Comparison of ENCODE assay signal across 25 cellular contexts in genomic region chr16:1777375-1778199, GRCh38. TPM values are rescaled to one million over a fixed set of nuclear protein-coding genes. Genes with fewer than 3 reads are reported as not detected.
A peak's percentile ranks its signal among the peaks of the same experiment; 100 is the strongest.
DNase-seq lines count a peak whose midpoint lies in the region; ATAC-seq and TF ChIP-seq lines count a peak whose summit lies in the region.
"Had no signal": no experiment of that assay in that cellular context is flagged by ENCODE, and none has a peak within 500 bp of the region (broad histone marks: within the 10 kb centered on the region; RNA-seq: fewer than 3 reads in every experiment).

No MANE protein-coding gene starts in this region.

- no peak overlapping the region for H2BK15ac ChIP-seq in mesenchymal stem cell (ENCODE audit: low read depth, poor library complexity, severe bottlenecking)

- H3K36me3 Mint-ChIP-seq in stimulated activated effector memory CD8-positive, alpha-beta T cell treated with anti-CD3 and anti-CD28 coated beads, Interleukin-12 subunit alpha, Interleukin-12 subunit beta, amount 100 ng/mL, for 72 hours, result peaks cover 45% of the 10 kb centered on the region
- H3K36me3 Mint-ChIP-seq: activated CD8-positive, alpha-beta memory T cell treated with anti-CD3 and anti-CD28 coated beads, Interleukin-2, amount 10 ng/mL, durations not matched to agents 7 days and 5 days; activated naive CD4-positive, alpha-beta T cell treated with anti-CD3 and anti-CD28 coated beads, Interleukin-2, amount 50 U/mL, for 24 hours had no signal

- H3K9ac ChIP-seq in mesenchymal stem cell (ENCODE audit: low read length), result no peak overlapping the region

- peaks cover 17% of the 10 kb centered on the region for H3K4me1 Mint-ChIP-seq in stimulated activated effector memory CD8-positive, alpha-beta T cell treated with anti-CD3 and anti-CD28 coated beads, Interleukin-12 subunit alpha, Interleukin-12 subunit beta, amount 100 ng/mL, for 72 hours

- H2AK5ac ChIP-seq in mesenchymal stem cell (ENCODE audit: low read length, severe bottlenecking), result no peak overlapping the region

- H4K8ac ChIP-seq in mesenchymal stem cell (ENCODE audit: low read length), result no peak overlapping the region

- peaks cover 62% of the 10 kb centered on the region for H3K36me3 ChIP-seq in WERI-Rb-1
- H3K36me3 ChIP-seq in mesenchymal stem cell (ENCODE audit: control insufficient read depth in 1 of 2, insufficient read depth in 2 of 2, low read depth in 1 of 2, low read length in 2 of 2), result peaks cover 50 to 67% of the 10 kb centered on the region in 2 experiments
- H3K36me3 ChIP-seq: uterus had no signal

- H3K14ac ChIP-seq in mesenchymal stem cell (ENCODE audit: low read length in 2 of 2), result no peak overlapping the region

- no peak overlapping the region for H3K18ac ChIP-seq in mesenchymal stem cell (ENCODE audit: low read depth in 1 of 2, low read length in 2 of 2)

- peak overlapping the region; percentile 19 for H3K4me2 ChIP-seq in mesenchymal stem cell (ENCODE audit: low read length, poor library complexity, severe bottlenecking)

- no peak overlapping the region for H3K4me3 Mint-ChIP-seq in stimulated activated effector memory CD8-positive, alpha-beta T cell treated with anti-CD3 and anti-CD28 coated beads, Interleukin-12 subunit alpha, Interleukin-12 subunit beta, amount 100 ng/mL, for 72 hours
- H3K4me3 Mint-ChIP-seq: activated CD4-positive, alpha-beta T cell treated with anti-CD3 and anti-CD28 coated beads, Interleukin-2, amount 10 ng/mL, durations not matched to agents 7 days and 5 days; activated CD8-positive, alpha-beta memory T cell treated with anti-CD3 and anti-CD28 coated beads, Interleukin-2, amount 10 ng/mL, durations not matched to agents 7 days and 5 days; activated naive CD4-positive, alpha-beta T cell treated with anti-CD3 and anti-CD28 coated beads, Interleukin-2, amount 50 U/mL, for 24 hours; activated T-helper 1 cell treated with anti-CD3 and anti-CD28 coated beads, Interleukin-12 subunit alpha, Interleukin-12 subunit beta, Interleukin-2, Interleukin-4 antibody, amounts not matched to agents 30 ng/mL and 10 ng/mL and 1 ng/mL, durations not matched to agents 14 hours and 24 hours and 36 hours; effector memory CD8-positive, alpha-beta T cell had no signal

- 92% methylated on average over 36 of the region's 36 CpGs for WGBS in mesenchymal stem cell

- no peak overlapping the region for H2BK120ac ChIP-seq in mesenchymal stem cell (ENCODE audit: low read depth, low read length)

- peak; percentile 6 for DNase-seq in stimulated activated CD4-positive, alpha-beta T cell treated with anti-CD3 and anti-CD28 coated beads, Interleukin-1b, Interleukin-23, amount 100 ng/mL, for 48 hours
- DNase-seq in stimulated activated CD4-positive, alpha-beta T cell treated with anti-CD3 and anti-CD28 coated beads, Interleukin-12 subunit alpha, Interleukin-12 subunit beta, amount 100 ng/mL, for 4 hours, result no peak
- DNase-seq in WERI-Rb-1 (no peak), mesenchymal stem cell (no peak), CD1c-positive myeloid dendritic cell (ENCODE audit: extremely low spot score) (no peak), NCI-H524 treated with DMSO at 0.1 percent for 48 hours (lab: John Stamatoyannopoulos, UW) (no peak)
- DNase-seq in stimulated activated effector memory CD8-positive, alpha-beta T cell treated with anti-CD3 and anti-CD28 coated beads, Interleukin-12 subunit alpha, Interleukin-12 subunit beta, amount 100 ng/mL, for 72 hours (ENCODE audit: low spot score in 2 of 2), result no peak
- DNase-seq: activated CD4-positive, alpha-beta T cell treated with anti-CD3 and anti-CD28 coated beads, Interleukin-2, amount 10 ng/mL, durations not matched to agents 7 days and 5 days; activated CD8-positive, alpha-beta memory T cell treated with anti-CD3 and anti-CD28 coated beads, Interleukin-2, amount 10 ng/mL, durations not matched to agents 7 days and 5 days; DMS 273 treated with DMSO at 0.1 percent for 48 hours; effector memory CD8-positive, alpha-beta T cell; foreskin melanocyte; hypothalamus; Kasumi-1; NCI-H2171; NCI-H524; uterus had no signal

- no peak overlapping the region for H3K27ac Mint-ChIP-seq in stimulated activated effector memory CD8-positive, alpha-beta T cell treated with anti-CD3 and anti-CD28 coated beads, Interleukin-12 subunit alpha, Interleukin-12 subunit beta, amount 100 ng/mL, for 72 hours
- H3K27ac Mint-ChIP-seq: activated CD4-positive, alpha-beta T cell treated with anti-CD3 and anti-CD28 coated beads, Interleukin-2, amount 10 ng/mL, durations not matched to agents 7 days and 5 days; activated CD8-positive, alpha-beta memory T cell treated with anti-CD3 and anti-CD28 coated beads, Interleukin-2, amount 10 ng/mL, durations not matched to agents 7 days and 5 days; activated naive CD4-positive, alpha-beta T cell treated with anti-CD3 and anti-CD28 coated beads, Interleukin-2, amount 50 U/mL, for 24 hours; activated T-helper 1 cell treated with anti-CD3 and anti-CD28 coated beads, Interleukin-12 subunit alpha, Interleukin-12 subunit beta, Interleukin-2, Interleukin-4 antibody, amounts not matched to agents 30 ng/mL and 10 ng/mL and 1 ng/mL, durations not matched to agents 14 hours and 24 hours and 36 hours; nephron had no signal

- H3K79me1 ChIP-seq in mesenchymal stem cell (replicated peaks; ENCODE audit: low read length, poor library complexity, severe bottlenecking), result peaks cover 39% of the 10 kb centered on the region

- H3K4ac ChIP-seq in mesenchymal stem cell (ENCODE audit: low read depth in 1 of 2, low read length in 2 of 2), result no peak overlapping the region

- peaks cover 58% of the 10 kb centered on the region for H3K4me1 ChIP-seq in mesenchymal stem cell (ENCODE audit: control insufficient read depth, insufficient read depth, low read depth, low read length)

- H3K27me3 ChIP-seq in WERI-Rb-1 (ENCODE audit: insufficient read depth, low read depth, severe bottlenecking) (no peaks in the 10 kb centered on the region), mesenchymal stem cell (ENCODE audit: control insufficient read depth in 1 of 2, insufficient read depth in 1 of 2, low read length in 2 of 2) (no peaks in the 10 kb centered on the region)
- H3K27me3 ChIP-seq: esophagus muscularis mucosa, suprapubic skin, uterus had no signal

- no peak overlapping the region for H3K4me3 ChIP-seq in WERI-Rb-1 (ENCODE audit: low read depth, low read length)
- no peak overlapping the region for H3K4me3 ChIP-seq in mesenchymal stem cell (ENCODE audit: insufficient read depth in 1 of 2, low read depth in 1 of 2, low read length in 2 of 2)
- H3K4me3 ChIP-seq: coronary artery, esophagus muscularis mucosa, prostate gland, SK-N-MC, suprapubic skin, uterus had no signal

- no peak overlapping the region for H2BK12ac ChIP-seq in mesenchymal stem cell (ENCODE audit: low read length in 2 of 2)

- no peak overlapping the region for H2AFZ ChIP-seq in mesenchymal stem cell (ENCODE audit: low read depth, low read length)

- no peaks in the 10 kb centered on the region for H3K9me3 ChIP-seq in WERI-Rb-1 (ENCODE audit: severe bottlenecking)
- no peaks in the 10 kb centered on the region for H3K9me3 ChIP-seq in mesenchymal stem cell (ENCODE audit: control insufficient read depth, low read length)
- H3K9me3 ChIP-seq: esophagus muscularis mucosa, prostate gland, suprapubic skin, uterus had no signal

- no peak overlapping the region for H3K23ac ChIP-seq in mesenchymal stem cell (ENCODE audit: low read length in 2 of 2)

- TF ChIP-seq CTCF in WERI-Rb-1 (IDR thresholded peaks at IDR 0.05; ENCODE audit: low read depth, low read length), result no peak

- no peak for ATAC-seq in stimulated activated effector memory CD8-positive, alpha-beta T cell treated with anti-CD3 and anti-CD28 coated beads, Interleukin-12 subunit alpha, Interleukin-12 subunit beta, amount 100 ng/mL, for 72 hours
- ATAC-seq: activated CD8-positive, alpha-beta memory T cell treated with anti-CD3 and anti-CD28 coated beads, Interleukin-2, amount 10 ng/mL, durations not matched to agents 7 days and 5 days; effector memory CD8-positive, alpha-beta T cell had no signal

- H4K91ac ChIP-seq in mesenchymal stem cell (ENCODE audit: low read length), result no peak overlapping the region

- no peaks in the 10 kb centered on the region for H3K9me3 Mint-ChIP-seq in stimulated activated effector memory CD8-positive, alpha-beta T cell treated with anti-CD3 and anti-CD28 coated beads, Interleukin-12 subunit alpha, Interleukin-12 subunit beta, amount 100 ng/mL, for 72 hours
- H3K9me3 Mint-ChIP-seq: activated CD4-positive, alpha-beta T cell treated with anti-CD3 and anti-CD28 coated beads, Interleukin-2, amount 10 ng/mL, durations not matched to agents 7 days and 5 days; activated naive CD4-positive, alpha-beta T cell treated with anti-CD3 and anti-CD28 coated beads, Interleukin-2, amount 50 U/mL, for 24 hours; activated T-helper 1 cell treated with anti-CD3 and anti-CD28 coated beads, Interleukin-12 subunit alpha, Interleukin-12 subunit beta, Interleukin-2, Interleukin-4 antibody, amounts not matched to agents 30 ng/mL and 10 ng/mL and 1 ng/mL, durations not matched to agents 14 hours and 24 hours and 36 hours; effector memory CD8-positive, alpha-beta T cell; nephron had no signal

- H3K27ac ChIP-seq in WERI-Rb-1, result peak overlapping the region; percentile 32
- H3K27ac ChIP-seq in mesenchymal stem cell (ENCODE audit: low read length, poor library complexity, severe bottlenecking), result no peak overlapping the region
- H3K27ac ChIP-seq: coronary artery, esophagus muscularis mucosa, prostate gland, SK-N-MC, suprapubic skin, uterus had no signal

- H2BK5ac ChIP-seq in mesenchymal stem cell (ENCODE audit: low read depth, low read length, poor library complexity, severe bottlenecking), result no peak overlapping the region

RNA-seq across cellular contexts. Expression of gene MRPS34, which starts 4.7 kb away (rescaled TPM):
- polyA plus RNA-seq in mesenchymal stem cell (2013, experiment 1 of 2), result 102 TPM
- 101 TPM for polyA plus RNA-seq in mesenchymal stem cell (2013, experiment 2 of 2)

RNA-seq across cellular contexts. Expression of gene SPSB3, which starts 4.8 kb away (rescaled TPM):
- polyA plus RNA-seq in mesenchymal stem cell (2013, experiment 1 of 2), result 15.8 TPM
- polyA plus RNA-seq in mesenchymal stem cell (2013, experiment 2 of 2), result 14.9 TPM

RNA-seq across cellular contexts. Expression of gene EME2, which starts 5.0 kb away (rescaled TPM):
- polyA plus RNA-seq in mesenchymal stem cell (2013, experiment 1 of 2), result 5.6 TPM
- polyA plus RNA-seq in mesenchymal stem cell (2013, experiment 2 of 2), result 4.7 TPM

RNA-seq across cellular contexts. Expression of gene NUBP2, which starts 5.2 kb away (rescaled TPM):
- 34.4 TPM for polyA plus RNA-seq in mesenchymal stem cell (2013, experiment 1 of 2)
- 35.3 TPM for polyA plus RNA-seq in mesenchymal stem cell (2013, experiment 2 of 2)

RNA-seq across cellular contexts. Expression of gene NME3, which starts 6.2 kb away (rescaled TPM):
- polyA plus RNA-seq in mesenchymal stem cell (2013, experiment 1 of 2), result 49.3 TPM
- polyA plus RNA-seq in mesenchymal stem cell (2013, experiment 2 of 2), result 48.0 TPM
